In the genomic region with DNA sequence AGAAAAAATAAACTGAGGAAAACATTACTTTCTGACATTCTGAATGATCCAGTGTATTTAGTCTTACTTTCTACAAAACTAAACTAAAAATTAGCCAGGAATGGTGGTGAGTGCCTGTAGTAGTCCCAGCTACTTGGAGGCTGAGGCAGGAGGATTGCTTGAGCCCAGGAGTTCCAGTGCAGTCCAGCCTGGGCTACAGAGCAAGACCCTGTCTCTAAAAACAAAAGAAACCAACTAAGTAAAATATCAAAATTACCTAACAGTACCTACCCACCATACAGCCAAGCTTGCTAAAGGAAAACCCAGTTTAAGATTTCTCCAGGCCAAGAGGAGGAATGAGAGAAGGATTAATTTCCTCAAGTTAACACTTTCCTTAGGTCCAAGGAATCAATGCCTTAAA, we compare ENCODE assay signal across 1 cellular context.
TF ChIP-seq lines count a peak whose summit lies in the region.

No MANE protein-coding gene starts in this region.

TF ChIP-seq in HepG2, 621 proteins besides CTCF, POLR2A, EP300 and RAD21:
- TF ChIP-seq GATAD1 (CRISPR knock-in tag; IDR thresholded peaks at IDR 0.05) (no peak), ZFP1 (CRISPR knock-in tag; IDR thresholded peaks at IDR 0.05) (no peak), HDAC2 (CRISPR knock-in tag; IDR thresholded peaks at IDR 0.05) (no peak), SPEN (CRISPR knock-in tag; IDR thresholded peaks at IDR 0.05; ENCODE audit: low read depth) (no peak), ZNF333 (CRISPR knock-in tag; IDR thresholded peaks at IDR 0.05; ENCODE audit: borderline replicate concordance) (no peak), PITX1 (CRISPR knock-in tag; IDR thresholded peaks at IDR 0.05) (no peak), ZNF138 (CRISPR knock-in tag; IDR thresholded peaks at IDR 0.05; ENCODE audit: low read depth) (no peak), MTF1 (CRISPR knock-in tag; IDR thresholded peaks at IDR 0.05) (no peak), TMF1 (CRISPR knock-in tag; IDR thresholded peaks at IDR 0.05; ENCODE audit: low read depth) (no peak), ARHGAP35 (CRISPR knock-in tag; IDR thresholded peaks at IDR 0.05; ENCODE audit: borderline replicate concordance) (no peak), ZNF33A (CRISPR knock-in tag; IDR thresholded peaks at IDR 0.05; ENCODE audit: borderline replicate concordance) (no peak), ZNF124 (CRISPR knock-in tag; IDR thresholded peaks at IDR 0.05) (no peak), SKI (IDR thresholded peaks at IDR 0.05; ENCODE audit: partially characterized antibody) (no peak), ZNF451 (CRISPR knock-in tag; IDR thresholded peaks at IDR 0.05) (no peak), ZNF839 (CRISPR knock-in tag; IDR thresholded peaks at IDR 0.05; ENCODE audit: borderline replicate concordance) (no peak), FOXC1 (CRISPR knock-in tag; IDR thresholded peaks at IDR 0.05; ENCODE audit: borderline replicate concordance) (no peak), NKX3-1 (CRISPR knock-in tag; IDR thresholded peaks at IDR 0.05) (no peak), ZNF816 (CRISPR knock-in tag; IDR thresholded peaks at IDR 0.05; ENCODE audit: borderline replicate concordance) (peak; percentile 21; the same call in 1 of the 2 replicates), SRF (IDR thresholded peaks at IDR 0.05; ENCODE audit: low read depth, low read length) (no peak), THAP11 (CRISPR knock-in tag; IDR thresholded peaks at IDR 0.05) (no peak), NFIC (IDR thresholded peaks at IDR 0.05; ENCODE audit: low read length) (no peak), ZNF674 (CRISPR knock-in tag; IDR thresholded peaks at IDR 0.05; ENCODE audit: low read depth) (no peak), KLF11 (CRISPR knock-in tag; IDR thresholded peaks at IDR 0.05) (no peak), ZNF121 (CRISPR knock-in tag; IDR thresholded peaks at IDR 0.05) (peak; percentile 54; the same call in 1 of the 2 replicates), HHEX (CRISPR knock-in tag; IDR thresholded peaks at IDR 0.05) (no peak), ARID2 (CRISPR knock-in tag; IDR thresholded peaks at IDR 0.05; ENCODE audit: borderline replicate concordance) (0 out of 2 replicates have a peak, but pooled peaks have one; percentile 20), TEAD2 (CRISPR knock-in tag; IDR thresholded peaks at IDR 0.05) (no peak), ZSCAN22 (CRISPR knock-in tag; IDR thresholded peaks at IDR 0.05) (no peak), ZNF780A (CRISPR knock-in tag; IDR thresholded peaks at IDR 0.05) (no peak)
- TF ChIP-seq, protein P1, sequence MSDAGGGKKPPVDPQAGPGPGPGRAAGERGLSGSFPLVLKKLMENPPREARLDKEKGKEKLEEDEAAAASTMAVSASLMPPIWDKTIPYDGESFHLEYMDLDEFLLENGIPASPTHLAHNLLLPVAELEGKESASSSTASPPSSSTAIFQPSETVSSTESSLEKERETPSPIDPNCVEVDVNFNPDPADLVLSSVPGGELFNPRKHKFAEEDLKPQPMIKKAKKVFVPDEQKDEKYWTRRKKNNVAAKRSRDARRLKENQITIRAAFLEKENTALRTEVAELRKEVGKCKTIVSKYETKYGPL (CRISPR knock-in tag; IDR thresholded peaks at IDR 0.05): no peak
- TF ChIP-seq, protein P2, sequence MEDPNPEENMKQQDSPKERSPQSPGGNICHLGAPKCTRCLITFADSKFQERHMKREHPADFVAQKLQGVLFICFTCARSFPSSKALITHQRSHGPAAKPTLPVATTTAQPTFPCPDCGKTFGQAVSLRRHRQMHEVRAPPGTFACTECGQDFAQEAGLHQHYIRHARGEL (CRISPR knock-in tag; IDR thresholded peaks at IDR 0.05): no peak
- TF ChIP-seq, protein P3, sequence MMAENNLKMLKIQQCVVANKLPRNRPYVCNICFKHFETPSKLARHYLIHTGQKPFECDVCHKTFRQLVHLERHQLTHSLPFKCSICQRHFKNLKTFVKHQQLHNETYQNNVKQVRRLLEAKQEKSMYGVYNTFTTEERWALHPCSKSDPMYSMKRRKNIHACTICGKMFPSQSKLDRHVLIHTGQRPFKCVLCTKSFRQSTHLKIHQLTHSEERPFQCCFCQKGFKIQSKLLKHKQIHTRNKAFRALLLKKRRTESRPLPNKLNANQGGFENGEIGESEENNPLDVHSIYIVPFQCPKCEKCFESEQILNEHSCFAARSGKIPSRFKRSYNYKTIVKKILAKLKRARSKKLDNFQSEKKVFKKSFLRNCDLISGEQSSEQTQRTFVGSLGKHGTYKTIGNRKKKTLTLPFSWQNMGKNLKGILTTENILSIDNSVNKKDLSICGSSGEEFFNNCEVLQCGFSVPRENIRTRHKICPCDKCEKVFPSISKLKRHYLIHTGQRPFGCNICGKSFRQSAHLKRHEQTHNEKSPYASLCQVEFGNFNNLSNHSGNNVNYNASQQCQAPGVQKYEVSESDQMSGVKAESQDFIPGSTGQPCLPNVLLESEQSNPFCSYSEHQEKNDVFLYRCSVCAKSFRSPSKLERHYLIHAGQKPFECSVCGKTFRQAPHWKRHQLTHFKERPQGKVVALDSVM (CRISPR knock-in tag; IDR thresholded peaks at IDR 0.05): peak; percentile 72
- TF ChIP-seq, protein P4, sequence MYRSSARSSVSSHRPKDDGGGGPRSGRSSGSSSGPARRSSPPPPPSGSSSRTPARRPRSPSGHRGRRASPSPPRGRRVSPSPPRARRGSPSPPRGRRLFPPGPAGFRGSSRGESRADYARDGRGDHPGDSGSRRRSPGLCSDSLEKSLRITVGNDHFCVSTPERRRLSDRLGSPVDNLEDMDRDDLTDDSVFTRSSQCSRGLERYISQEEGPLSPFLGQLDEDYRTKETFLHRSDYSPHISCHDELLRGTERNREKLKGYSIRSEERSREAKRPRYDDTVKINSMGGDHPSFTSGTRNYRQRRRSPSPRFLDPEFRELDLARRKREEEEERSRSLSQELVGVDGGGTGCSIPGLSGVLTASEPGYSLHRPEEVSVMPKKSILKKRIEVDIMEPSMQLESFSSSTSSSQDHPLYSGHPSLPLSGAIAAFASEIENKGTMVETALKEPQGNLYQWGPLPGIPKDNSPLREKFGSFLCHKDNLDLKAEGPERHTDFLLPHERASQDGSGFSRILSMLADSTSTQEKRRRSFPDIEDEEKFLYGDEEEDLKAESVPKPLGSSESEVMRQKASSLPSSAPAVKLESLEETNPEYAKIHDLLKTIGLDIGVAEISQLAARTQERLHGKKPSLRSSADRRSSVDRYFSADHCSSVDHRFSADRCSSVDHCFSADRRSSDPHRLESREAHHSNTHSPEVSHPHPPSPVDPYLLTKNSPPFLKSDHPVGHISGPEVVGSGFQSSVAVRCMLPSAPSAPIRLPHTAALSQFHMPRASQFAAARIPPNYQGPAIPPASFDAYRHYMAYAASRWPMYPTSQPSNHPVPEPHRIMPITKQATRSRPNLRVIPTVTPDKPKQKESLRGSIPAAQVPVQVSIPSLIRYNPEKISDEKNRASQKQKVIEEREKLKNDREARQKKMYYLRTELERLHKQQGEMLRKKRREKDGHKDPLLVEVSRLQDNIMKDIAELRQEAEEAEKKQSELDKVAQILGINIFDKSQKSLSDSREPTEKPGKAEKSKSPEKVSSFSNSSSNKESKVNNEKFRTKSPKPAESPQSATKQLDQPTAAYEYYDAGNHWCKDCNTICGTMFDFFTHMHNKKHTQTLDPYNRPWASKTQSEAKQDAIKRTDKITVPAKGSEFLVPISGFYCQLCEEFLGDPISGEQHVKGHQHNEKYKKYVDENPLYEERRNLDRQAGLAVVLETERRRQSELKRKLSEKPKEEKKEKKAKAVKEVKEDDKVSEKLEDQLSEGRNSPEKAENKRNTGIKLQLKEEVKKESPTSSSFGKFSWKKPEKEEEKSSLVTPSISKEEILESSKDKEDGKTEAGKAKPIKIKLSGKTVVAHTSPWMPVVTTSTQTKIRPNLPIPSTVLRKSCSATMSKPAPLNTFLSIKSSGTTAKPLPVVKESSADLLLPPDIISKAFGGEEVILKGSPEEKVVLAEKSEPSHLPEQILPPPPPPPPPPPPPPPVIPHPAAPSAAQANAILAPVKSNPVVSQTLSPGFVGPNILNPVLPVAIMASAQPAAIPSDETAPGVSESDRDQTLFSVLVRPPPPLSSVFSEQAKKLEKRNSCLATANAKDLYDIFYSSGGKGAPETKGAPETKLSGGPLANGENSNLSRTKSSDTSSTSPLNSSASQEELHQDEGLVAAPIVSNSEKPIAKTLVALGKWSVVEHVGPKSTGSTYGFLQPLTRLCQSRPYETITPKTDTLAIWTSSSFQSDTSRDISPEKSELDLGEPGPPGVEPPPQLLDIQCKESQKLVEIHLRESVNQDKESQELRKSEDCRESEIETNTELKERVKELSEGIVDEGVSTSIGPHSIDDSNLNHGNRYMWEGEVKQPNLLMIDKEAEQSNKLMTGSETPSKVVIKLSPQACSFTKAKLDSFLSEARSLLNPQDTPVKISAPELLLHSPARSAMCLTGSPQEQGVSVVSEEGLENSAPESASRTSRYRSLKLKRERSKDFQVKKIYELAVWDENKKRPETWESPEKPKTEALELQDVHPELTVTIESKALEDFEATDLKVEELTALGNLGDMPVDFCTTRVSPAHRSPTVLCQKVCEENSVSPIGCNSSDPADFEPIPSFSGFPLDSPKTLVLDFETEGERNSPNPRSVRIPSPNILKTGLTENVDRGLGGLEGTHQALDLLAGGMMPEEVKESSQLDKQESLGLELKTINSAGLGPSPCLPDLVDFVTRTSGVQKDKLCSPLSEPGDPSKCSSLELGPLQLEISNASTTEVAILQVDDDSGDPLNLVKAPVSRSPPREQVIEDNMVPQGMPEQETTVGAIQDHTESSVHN (CRISPR knock-in tag; IDR thresholded peaks at IDR 0.05): no peak
- TF ChIP-seq, protein P5, sequence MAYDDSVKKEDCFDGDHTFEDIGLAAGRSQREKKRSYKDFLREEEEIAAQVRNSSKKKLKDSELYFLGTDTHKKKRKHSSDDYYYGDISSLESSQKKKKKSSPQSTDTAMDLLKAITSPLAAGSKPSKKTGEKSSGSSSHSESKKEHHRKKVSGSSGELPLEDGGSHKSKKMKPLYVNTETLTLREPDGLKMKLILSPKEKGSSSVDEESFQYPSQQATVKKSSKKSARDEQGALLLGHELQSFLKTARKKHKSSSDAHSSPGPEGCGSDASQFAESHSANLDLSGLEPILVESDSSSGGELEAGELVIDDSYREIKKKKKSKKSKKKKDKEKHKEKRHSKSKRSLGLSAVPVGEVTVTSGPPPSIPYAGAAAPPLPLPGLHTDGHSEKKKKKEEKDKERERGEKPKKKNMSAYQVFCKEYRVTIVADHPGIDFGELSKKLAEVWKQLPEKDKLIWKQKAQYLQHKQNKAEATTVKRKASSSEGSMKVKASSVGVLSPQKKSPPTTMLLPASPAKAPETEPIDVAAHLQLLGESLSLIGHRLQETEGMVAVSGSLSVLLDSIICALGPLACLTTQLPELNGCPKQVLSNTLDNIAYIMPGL (CRISPR knock-in tag; IDR thresholded peaks at IDR 0.05; ENCODE audit: borderline replicate concordance in 1 of 2, low read depth in 1 of 2): no peak
TF ChIP-seq in HepG2: peak in this region for 4.
